ENCODE assay signal across 8 cellular contexts in genomic region chr17:57868007-57868774, GRCh38. TPM values are rescaled to one million over a fixed set of nuclear protein-coding genes. Genes with fewer than 3 reads are reported as not detected.
DNase-seq lines count a peak whose midpoint lies in the region; ATAC-seq and TF ChIP-seq lines count a peak whose summit lies in the region.

No MANE protein-coding gene starts in this region.

- H3K4me1 Mint-ChIP-seq in activated CD4-positive, alpha-beta T cell treated with anti-CD3 and anti-CD28 coated beads for 36 hours: peaks cover 11% of the 10 kb centered on the region
- peaks cover 11% of the 10 kb centered on the region for H3K4me1 Mint-ChIP-seq in activated T-helper 1 cell treated with anti-CD3 and anti-CD28 coated beads, Interleukin-12 subunit alpha, Interleukin-12 subunit beta, Interleukin-2, Interleukin-4 antibody, amounts not matched to agents 30 ng/mL and 10 ng/mL and 1 ng/mL, durations not matched to agents 14 hours and 24 hours and 36 hours (ENCODE audit: low read depth)

- H3K36me3 Mint-ChIP-seq in activated CD4-positive, alpha-beta T cell treated with anti-CD3 and anti-CD28 coated beads for 36 hours (ENCODE audit: low read depth): no peaks in the 10 kb centered on the region
- no peaks in the 10 kb centered on the region for H3K36me3 Mint-ChIP-seq in activated T-helper 1 cell treated with anti-CD3 and anti-CD28 coated beads, Interleukin-12 subunit alpha, Interleukin-12 subunit beta, Interleukin-2, Interleukin-4 antibody, amounts not matched to agents 30 ng/mL and 10 ng/mL and 1 ng/mL, durations not matched to agents 14 hours and 24 hours and 36 hours (ENCODE audit: low read depth)

- H3F3A ChIP-seq in GM23248 (ENCODE audit: insufficient read depth): peaks cover 29% of the 10 kb centered on the region

- H3K9me2 ChIP-seq in GM23248 (ENCODE audit: insufficient read depth): no peaks in the 10 kb centered on the region

- H3K4me2 ChIP-seq in GM23248 (ENCODE audit: unreplicated experiment): peak overlapping the region; percentile 77

- no peak overlapping the region for H3K4me3 Mint-ChIP-seq in activated CD4-positive, alpha-beta T cell treated with anti-CD3 and anti-CD28 coated beads for 36 hours
- no peak overlapping the region for H3K4me3 Mint-ChIP-seq in activated T-helper 1 cell treated with anti-CD3 and anti-CD28 coated beads, Interleukin-12 subunit alpha, Interleukin-12 subunit beta, Interleukin-2, Interleukin-4 antibody, amounts not matched to agents 30 ng/mL and 10 ng/mL and 1 ng/mL, durations not matched to agents 14 hours and 24 hours and 36 hours

- H4K20me1 ChIP-seq in GM23248 (ENCODE audit: insufficient read depth): no peaks in the 10 kb centered on the region

- intact Hi-C loops in activated CD4-positive, alpha-beta T cell treated with anti-CD3 and anti-CD28 coated beads for 36 hours (cut with DNase I, micrococcal nuclease): no loop called here
- intact Hi-C loops in activated T-helper 1 cell treated with anti-CD3 and anti-CD28 coated beads, Interleukin-12 subunit alpha, Interleukin-12 subunit beta, Interleukin-2, Interleukin-4 antibody, amounts not matched to agents 30 ng/mL and 10 ng/mL and 1 ng/mL, durations not matched to agents 14 hours and 24 hours and 36 hours (cut with micrococcal nuclease): no loop called here

- H2AFZ ChIP-seq in GM23248: no peak overlapping the region

- peak overlapping the region; percentile 43 for H3K9ac ChIP-seq in GM23248
- peak overlapping the region; percentile 6 for H3K9ac ChIP-seq in rectal smooth muscle tissue (ENCODE audit: low read length)

- peak; percentile 55 for TF ChIP-seq CTCF in cardiac muscle cell (IDR thresholded peaks at IDR 0.05; ENCODE audit: low read depth, low read length)

- peak; percentile 58 for DNase-seq in activated CD4-positive, alpha-beta T cell treated with anti-CD3 and anti-CD28 coated beads for 36 hours
- DNase-seq in activated CD4-positive, alpha-beta T cell treated with anti-CD3 and anti-CD28 coated beads, Interleukin-2, amount 50 U/mL, for 4 hours: no peak
- DNase-seq in GM23248 (peak; percentile 92), M059J (ENCODE audit: low read depth) (peak; percentile 93), cardiac muscle cell (ENCODE audit: low read depth in 1 of 2, low spot score in 1 of 2) (peak in 1 of 2 donors; percentile 91), NCI-H2081 (lab: John Stamatoyannopoulos, UW) (no peak)
- peak; percentile 8 for DNase-seq in activated T-helper 1 cell treated with anti-CD3 and anti-CD28 coated beads, Interleukin-12 subunit alpha, Interleukin-12 subunit beta, Interleukin-2, Interleukin-4 antibody, amounts not matched to agents 30 ng/mL and 10 ng/mL and 1 ng/mL, durations not matched to agents 14 hours and 24 hours and 36 hours (ENCODE audit: low spot score)

- H3K36me3 ChIP-seq in GM23248 (ENCODE audit: low read depth) (no peaks in the 10 kb centered on the region), cardiac muscle cell (no peaks in the 10 kb centered on the region), rectal smooth muscle tissue (ENCODE audit: control insufficient read depth, insufficient read depth, low read length) (peaks cover 2% of the 10 kb centered on the region)

- H3K9me3 Mint-ChIP-seq in activated CD4-positive, alpha-beta T cell treated with anti-CD3 and anti-CD28 coated beads for 36 hours (ENCODE audit: low read depth): no peaks in the 10 kb centered on the region
- H3K9me3 Mint-ChIP-seq in activated T-helper 1 cell treated with anti-CD3 and anti-CD28 coated beads, Interleukin-12 subunit alpha, Interleukin-12 subunit beta, Interleukin-2, Interleukin-4 antibody, amounts not matched to agents 30 ng/mL and 10 ng/mL and 1 ng/mL, durations not matched to agents 14 hours and 24 hours and 36 hours: no peaks in the 10 kb centered on the region

- H3K4me1 ChIP-seq in GM23248 (ENCODE audit: insufficient read depth): peaks cover 39% of the 10 kb centered on the region
- no peaks in the 10 kb centered on the region for H3K4me1 ChIP-seq in cardiac muscle cell (ENCODE audit: low read depth)
- peaks cover 43% of the 10 kb centered on the region for H3K4me1 ChIP-seq in rectal smooth muscle tissue (ENCODE audit: control insufficient read depth, insufficient read depth, low read length)

- H3K79me2 ChIP-seq in GM23248 (ENCODE audit: insufficient read depth): no peaks in the 10 kb centered on the region

- peak overlapping the region; percentile 10 for H3K27ac Mint-ChIP-seq in activated CD4-positive, alpha-beta T cell treated with anti-CD3 and anti-CD28 coated beads for 36 hours
- H3K27ac Mint-ChIP-seq in activated T-helper 1 cell treated with anti-CD3 and anti-CD28 coated beads, Interleukin-12 subunit alpha, Interleukin-12 subunit beta, Interleukin-2, Interleukin-4 antibody, amounts not matched to agents 30 ng/mL and 10 ng/mL and 1 ng/mL, durations not matched to agents 14 hours and 24 hours and 36 hours: peak overlapping the region; percentile 7

- H3K27ac ChIP-seq in GM23248 (peak overlapping the region; percentile 75), cardiac muscle cell (no peak overlapping the region), rectal smooth muscle tissue (ENCODE audit: low read depth, low read length) (peak overlapping the region; percentile 86)

- peaks cover 8% of the 10 kb centered on the region for H3K27me3 Mint-ChIP-seq in activated CD4-positive, alpha-beta T cell treated with anti-CD3 and anti-CD28 coated beads for 36 hours
- peaks cover 13% of the 10 kb centered on the region for H3K27me3 Mint-ChIP-seq in activated T-helper 1 cell treated with anti-CD3 and anti-CD28 coated beads, Interleukin-12 subunit alpha, Interleukin-12 subunit beta, Interleukin-2, Interleukin-4 antibody, amounts not matched to agents 30 ng/mL and 10 ng/mL and 1 ng/mL, durations not matched to agents 14 hours and 24 hours and 36 hours (ENCODE audit: insufficient read depth)

- 2 to 4% methylated on average over 16 to 18 of the region's 18 CpGs for WGBS in GM23248 (ENCODE audit: low coverage in 1 of 2, low lambda C conversion rate in 2 of 2, missing lambda C conversion rate in 2 of 2), 2 experiments

- POLR2A ChIA-PET in activated CD4-positive, alpha-beta T cell treated with anti-CD3 and anti-CD28 coated beads for 36 hours (lab: Charles Lee): no interaction called here

- H3K27me3 ChIP-seq in GM23248 (replicated peaks; ENCODE audit: insufficient read depth) (no peaks in the 10 kb centered on the region), cardiac muscle cell (no peaks in the 10 kb centered on the region), rectal smooth muscle tissue (ENCODE audit: control insufficient read depth, insufficient read depth, low read length) (no peaks in the 10 kb centered on the region)

- no peak overlapping the region for H3K4me3 ChIP-seq in GM23248
- no peak overlapping the region for H3K4me3 ChIP-seq in cardiac muscle cell
- no peak overlapping the region for H3K4me3 ChIP-seq in rectal smooth muscle tissue (ENCODE audit: low read length)

- CTCF ChIA-PET in activated CD4-positive, alpha-beta T cell treated with anti-CD3 and anti-CD28 coated beads for 36 hours (lab: Charles Lee): interaction anchor here (0.7 to 6.1 kb wide), 10 partner anchors 8 to 293 kb away, joined by 3 to 33 read pairs (median 4); partner anchors contain the start of gene CUEDC1

- peak; percentile 89 for ATAC-seq in activated CD4-positive, alpha-beta T cell treated with anti-CD3 and anti-CD28 coated beads for 36 hours

- in situ Hi-C loops in GM23248 (cut with MboI): no loop called here

- H3K9me3 ChIP-seq in GM23248 (ENCODE audit: low read depth): no peaks in the 10 kb centered on the region
- no peaks in the 10 kb centered on the region for H3K9me3 ChIP-seq in cardiac muscle cell (ENCODE audit: low read depth)

RNA-seq across cellular contexts. Expression of gene MRPS23, which starts 18.3 kb away (rescaled TPM):
- total RNA-seq in activated CD4-positive, alpha-beta T cell treated with anti-CD3 and anti-CD28 coated beads for 36 hours: 10 to 100 TPM; 42.6 to 69.7 TPM
- total RNA-seq in GM23248 (2014; rRNA removed; shearing (Covaris generic)): 24.8 and 33.4 TPM in 2 replicates
- polyA plus RNA-seq in GM23248 (2016; fragmentation: Nextera tagmentation; extraction: Ambion mirVana): 60.5 and 61.1 TPM in 2 replicates
- total RNA-seq in M059J (2014; rRNA removed; shearing (Covaris generic)): 25.8 and 31.8 TPM in 2 replicates
- 79.6 and 87.0 TPM in 2 replicates for total RNA-seq in activated T-helper 1 cell treated with anti-CD3 and anti-CD28 coated beads, Interleukin-12 subunit alpha, Interleukin-12 subunit beta, Interleukin-2, Interleukin-4 antibody, amounts not matched to agents 30 ng/mL and 10 ng/mL and 1 ng/mL, durations not matched to agents 14 hours and 24 hours and 36 hours
- total RNA-seq in cardiac muscle cell: 24.4 and 34.5 TPM in 2 replicates
- polyA plus RNA-seq in cardiac muscle cell: 62.7 and 87.9 TPM in 2 replicates

Comparison
In these comparisons a context has a peak if more than half of its experiments do, and no peak if none do; other contexts are left out.
1. DNase-seq: peak in activated CD4-positive, alpha-beta T cell treated with anti-CD3 and anti-CD28 coated beads for 36 hours (single experiment), GM23248 (single experiment), M059J (single experiment) and activated T-helper 1 cell treated with anti-CD3 and anti-CD28 coated beads, Interleukin-12 subunit alpha, Interleukin-12 subunit beta, Interleukin-2, Interleukin-4 antibody, amounts not matched to agents 30 ng/mL and 10 ng/mL and 1 ng/mL, durations not matched to agents 14 hours and 24 hours and 36 hours (single experiment); none in activated CD4-positive, alpha-beta T cell treated with anti-CD3 and anti-CD28 coated beads, Interleukin-2, amount 50 U/mL, for 4 hours (0 of 2) and NCI-H2081 (0 of 2).